Comparison of ENCODE assay signal across 8 cellular contexts in the genomic region with DNA sequence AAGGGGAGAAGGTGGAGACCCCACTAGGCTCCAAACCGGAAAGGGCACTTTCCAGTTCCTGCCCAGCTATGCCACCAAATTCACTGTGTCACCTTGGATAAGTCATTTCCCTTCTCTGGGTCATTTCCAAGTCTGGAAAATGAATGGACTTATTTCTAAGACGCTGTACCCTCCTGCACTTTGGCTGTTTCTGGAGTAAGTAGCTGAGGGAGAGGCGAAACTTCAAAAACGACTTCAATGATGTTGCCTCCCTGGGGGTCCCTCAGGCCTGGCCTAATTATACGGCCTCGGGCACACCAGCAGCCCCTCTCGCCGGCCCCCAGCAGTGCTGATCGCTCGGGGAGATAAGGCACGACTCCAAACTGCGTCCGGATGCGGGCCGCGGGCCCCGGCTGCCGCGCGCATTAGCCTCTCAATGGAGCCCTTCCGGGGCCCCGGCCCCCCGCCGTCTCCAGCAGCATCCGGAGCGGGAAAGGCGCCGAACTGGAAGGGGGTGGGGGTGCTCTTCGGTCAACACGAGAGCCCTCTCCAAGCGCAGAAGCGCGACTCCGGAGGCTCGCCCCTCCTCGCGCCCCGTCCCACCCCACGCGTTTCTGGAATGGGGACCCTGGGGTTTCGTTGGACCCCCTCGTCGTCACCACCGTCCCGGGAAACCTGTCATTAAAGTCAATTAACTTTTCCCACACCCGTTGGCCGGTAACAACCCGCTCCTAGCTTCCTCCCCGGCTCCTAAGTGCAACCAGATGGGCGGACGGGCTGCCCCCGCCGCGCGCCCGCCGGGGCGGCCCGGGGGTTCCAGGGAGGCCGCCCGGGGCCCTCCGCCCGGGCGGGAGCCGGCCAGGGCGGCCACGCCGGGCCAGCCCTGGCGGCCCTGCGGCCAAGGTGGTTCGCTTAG. TPM values are rescaled to one million over a fixed set of nuclear protein-coding genes. Genes with fewer than 3 reads are reported as not detected.
A peak's percentile ranks its signal among the peaks of the same experiment; 100 is the strongest.
DNase-seq lines count a peak whose midpoint lies in the region; ATAC-seq and TF ChIP-seq lines count a peak whose summit lies in the region.

No MANE protein-coding gene starts in this region.

- POLR2A ChIA-PET in HEK293T (lab: Yijun Ruan, JAX): interaction anchor here (0.6 to 5.1 kb wide), 17 partner anchors 13 to 531 kb away, joined by 3 to 41 read pairs (median 4); no protein-coding TSS in a partner anchor

- intact Hi-C loops in CD14-positive monocyte (cut with micrococcal nuclease): loop anchor here in 1 of 2 donors (10.0 kb wide), 1 partner anchor 166 kb away; no protein-coding TSS in a partner anchor

- peaks cover 36% of the 10 kb centered on the region for H3K4me1 Mint-ChIP-seq in CD14-positive monocyte
- peaks cover 27% of the 10 kb centered on the region for H3K4me1 Mint-ChIP-seq in central memory CD8-positive, alpha-beta T cell

- ATAC-seq in central memory CD8-positive, alpha-beta T cell (replicated peaks; ENCODE audit: extremely low read depth, poor library complexity, severe bottlenecking): no peak
- ATAC-seq in GM19035 (IDR thresholded peaks at IDR 0.05; ENCODE audit: unreplicated experiment): no peak
- ATAC-seq in GM21529 (IDR thresholded peaks at IDR 0.05; ENCODE audit: unreplicated experiment): no peak

- H3K27ac ChIP-seq in SJCRH30 (peak overlapping the region; percentile 95), layer of hippocampus (ENCODE audit: low read depth, low read length) (peak overlapping the region; percentile 71)

- peak overlapping the region; percentile 51 to 68 for H3K4me3 Mint-ChIP-seq in CD14-positive monocyte
- peak overlapping the region; percentile 29 for H3K4me3 Mint-ChIP-seq in central memory CD8-positive, alpha-beta T cell

- no peak for DNase-seq in CD14-positive monocyte (ENCODE audit: low spot score)
- peak; percentile 37 for DNase-seq in HEK293T (ENCODE audit: extremely low spot score)
- DNase-seq in SJCRH30: peak; percentile 82
- DNase-seq in central memory CD8-positive, alpha-beta T cell (ENCODE audit: low spot score in 2 of 2): no peak
- peak; percentile 11 for DNase-seq in stimulated activated naive CD4-positive, alpha-beta T cell treated with Interleukin-2 at 50 U/mL for 16 hours (lab: John Stamatoyannopoulos, UW)

- CTCF ChIA-PET in HEK293T (lab: Yijun Ruan, JAX): interaction anchor here (3.9 kb wide), 1 partner anchor 175 kb away, joined by 25 read pairs; no protein-coding TSS in a partner anchor

- peaks cover 73 to 94% (median 87%) of the 10 kb centered on the region in 3 donors for H3K27me3 Mint-ChIP-seq in CD14-positive monocyte (ENCODE audit: low read depth in 3 of 3)
- peaks cover 68% of the 10 kb centered on the region for H3K27me3 Mint-ChIP-seq in central memory CD8-positive, alpha-beta T cell

- H3K4me3 ChIP-seq in SJCRH30: peak overlapping the region; percentile 56

- H3K9me3 Mint-ChIP-seq in CD14-positive monocyte: peaks cover 0 to 39% (median 15%) of the 10 kb centered on the region in 7 donors
- H3K9me3 Mint-ChIP-seq in central memory CD8-positive, alpha-beta T cell: no peaks in the 10 kb centered on the region

- no peaks in the 10 kb centered on the region for H3K36me3 ChIP-seq in SJCRH30

- TF ChIP-seq CTCF in CD14-positive monocyte (IDR thresholded peaks at IDR 0.05): no peak

- H3K4me1 ChIP-seq in SJCRH30: peaks cover 27% of the 10 kb centered on the region

- H3K27ac Mint-ChIP-seq in CD14-positive monocyte: no peak overlapping the region
- no peak overlapping the region for H3K27ac Mint-ChIP-seq in central memory CD8-positive, alpha-beta T cell (ENCODE audit: low read depth)

- H3K27me3 ChIP-seq in SJCRH30 (no peaks in the 10 kb centered on the region), layer of hippocampus (ENCODE audit: control insufficient read depth, insufficient read depth, low read length) (no peaks in the 10 kb centered on the region)

- no peaks in the 10 kb centered on the region for H3K9me3 ChIP-seq in SJCRH30 (replicated peaks)

- peaks cover 13 to 27% of the 10 kb centered on the region in 2 donors for H3K36me3 Mint-ChIP-seq in CD14-positive monocyte
- H3K36me3 Mint-ChIP-seq in central memory CD8-positive, alpha-beta T cell (ENCODE audit: insufficient read depth): peaks cover 9% of the 10 kb centered on the region

TF ChIP-seq in HEK293T, 16 proteins besides CTCF, POLR2A, EP300 and RAD21:
- 0 out of 2 replicates have a peak, but pooled peaks have one; percentile 38 for TF ChIP-seq L3MBTL2 (conservative IDR thresholded peaks at IDR 0.05)
- 0 out of 2 replicates have a peak, but pooled peaks have one; percentile 29 for TF ChIP-seq FOXM1 (IDR thresholded peaks at IDR 0.05; ENCODE audit: borderline replicate concordance)
- TF ChIP-seq CTBP1 (IDR thresholded peaks at IDR 0.05; ENCODE audit: borderline replicate concordance): peak; percentile 55; the same call in 1 of the 2 replicates
- no peak for TF ChIP-seq BHLHE40 (IDR thresholded peaks at IDR 0.05; ENCODE audit: borderline replicate concordance)
- no peak for TF ChIP-seq HDGF (IDR thresholded peaks at IDR 0.05; ENCODE audit: borderline replicate concordance)
- no peak for TF ChIP-seq LEF1 (IDR thresholded peaks at IDR 0.05; ENCODE audit: borderline replicate concordance)
- TF ChIP-seq FOXA1 (IDR thresholded peaks at IDR 0.05): no peak
- no peak for TF ChIP-seq SUZ12 (IDR thresholded peaks at IDR 0.05)
- no peak for TF ChIP-seq ELF4 (IDR thresholded peaks at IDR 0.05)
- peak; percentile 100 for TF ChIP-seq ARNT (IDR thresholded peaks at IDR 0.05)
- no peak for TF ChIP-seq SP1 (IDR thresholded peaks at IDR 0.05)
- no peak for TF ChIP-seq NFRKB (IDR thresholded peaks at IDR 0.05)
- no peak for TF ChIP-seq FOXK2 (IDR thresholded peaks at IDR 0.05)
- no peak for TF ChIP-seq TARDBP (IDR thresholded peaks at IDR 0.05)
- TF ChIP-seq ZNF384 (IDR thresholded peaks at IDR 0.05): 0 out of 2 replicates have a peak, but pooled peaks have one; percentile 0
TF ChIP-seq in HEK293T: peak in this region for 5.

RNA-seq across cellular contexts. Expression of gene HES1, which starts 4.8 kb away (rescaled TPM):
- polyA plus RNA-seq in CD14-positive monocyte: under 1 TPM; 0.17 to 0.26 TPM
- total RNA-seq in SJCRH30 (2014; rRNA removed; shearing (Covaris generic)): 18.7 and 21.6 TPM in 2 replicates

Comparison
In these comparisons a context has a peak if more than half of its experiments do, and no peak if none do; other contexts are left out.
1. DNase-seq: peak in HEK293T (single experiment), SJCRH30 (2 of 2) and stimulated activated naive CD4-positive, alpha-beta T cell treated with Interleukin-2 at 50 U/mL for 16 hours (single experiment); none in CD14-positive monocyte (single experiment) and central memory CD8-positive, alpha-beta T cell (0 of 2).